Comparison of ENCODE assay signal across 22 cellular contexts in the genomic region with DNA sequence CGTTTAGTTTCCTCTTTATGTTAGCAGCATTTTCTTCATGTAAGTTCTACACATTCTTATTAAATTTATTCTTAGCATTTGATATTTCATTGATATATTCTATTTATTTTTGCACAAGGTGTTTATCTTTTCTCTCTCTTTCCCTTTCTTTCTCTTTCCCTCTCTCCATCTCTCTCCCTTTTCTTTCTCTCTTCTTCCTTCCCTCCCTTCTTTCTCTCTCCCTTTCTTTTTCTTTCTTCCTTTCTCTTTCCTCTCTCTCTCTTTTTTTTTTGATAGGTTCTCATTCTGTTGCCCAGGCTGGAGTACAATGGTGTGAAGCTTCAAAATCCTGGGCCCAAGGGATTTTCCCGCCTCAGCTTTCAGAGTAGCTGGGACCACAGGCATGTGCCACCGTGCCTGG.
A peak's percentile ranks its signal among the peaks of the same experiment; 100 is the strongest.
DNase-seq lines count a peak whose midpoint lies in the region; ATAC-seq, FAIRE-seq and TF ChIP-seq lines count a peak whose summit lies in the region.
"Had no signal": no experiment of that assay in that cellular context is flagged by ENCODE, and none has a peak within 500 bp of the region (broad histone marks: within the 10 kb centered on the region; RNA-seq: fewer than 3 reads in every experiment).

No MANE protein-coding gene starts in this region.

- H3K4ac ChIP-seq in H1 (replicated peaks; ENCODE audit: insufficient read length, low read depth, low read length), result no peak overlapping the region

- no peaks in the 10 kb centered on the region for H3K4me1 ChIP-seq in H1 (replicated peaks in 1 of 4; ENCODE audit: control insufficient read depth in 3 of 4, insufficient read depth in 4 of 4, low read length in 3 of 4)
- H3K4me1 ChIP-seq in gastroesophageal sphincter, result no peaks in the 10 kb centered on the region
- H3K4me1 ChIP-seq: BE2C had no signal

- no peaks in the 10 kb centered on the region; the same call in 1 of the 2 replicates for H3K4me1 Mint-ChIP-seq in WTC11
- H3K4me1 Mint-ChIP-seq: CD14-positive monocyte; CD4-positive, alpha-beta memory T cell; CD4-positive, CD25-positive, alpha-beta regulatory T cell; CD8-positive, alpha-beta memory T cell had no signal

- DNase-seq in HEK293T (ENCODE audit: extremely low spot score) (no peak), WTC11 (ENCODE audit: low spot score) (no peak), H1 (ENCODE audit: low read depth in 1 of 2, low spot score in 2 of 2) (no peak), pons (ENCODE audit: low spot score) (no peak)
- DNase-seq in stimulated activated CD8-positive, alpha-beta memory T cell treated with anti-CD3 and anti-CD28 coated beads, Interleukin-4, amount 100 ng/mL, for 48 hours, result no peak
- DNase-seq: 8988T; ACHN; BE2C; C1 segment of cervical spinal cord; CD4-positive, alpha-beta memory T cell; CD4-positive, CD25-positive, alpha-beta regulatory T cell; CD8-positive, alpha-beta memory T cell; COR-L47; DMS79 treated with DMSO at 0.1 percent for 48 hours; GF-D8 had no signal

- no peak overlapping the region for H3K4me2 ChIP-seq in H1 (ENCODE audit: insufficient read depth in 1 of 2, low read depth in 2 of 2, low read length in 2 of 2)
- H3K4me2 ChIP-seq: BLaER1 had no signal

- H2BK20ac ChIP-seq in H1 (ENCODE audit: low read length), result no peak overlapping the region

- no peak overlapping the region for H3K56ac ChIP-seq in H1 (replicated peaks; ENCODE audit: insufficient read length, low read depth, low read length)

- TF ChIP-seq EP300 in H1 (IDR thresholded peaks at IDR 0.05; ENCODE audit: borderline replicate concordance in 1 of 2, low read depth in 2 of 2, low read length in 2 of 2) (no peak), gastroesophageal sphincter (IDR thresholded peaks at IDR 0.05) (no peak)

- no peak overlapping the region for H3K27ac Mint-ChIP-seq in WTC11
- H3K27ac Mint-ChIP-seq: CD14-positive monocyte; CD4-positive, alpha-beta memory T cell; CD4-positive, CD25-positive, alpha-beta regulatory T cell; CD8-positive, alpha-beta memory T cell had no signal

- H3K4me3 Mint-ChIP-seq in WTC11, result no peak overlapping the region
- H3K4me3 Mint-ChIP-seq: CD14-positive monocyte; CD4-positive, alpha-beta memory T cell; CD4-positive, CD25-positive, alpha-beta regulatory T cell; CD8-positive, alpha-beta memory T cell had no signal

- no peak overlapping the region for H2BK120ac ChIP-seq in H1 (replicated peaks; ENCODE audit: low read depth, low read length)

- H4K8ac ChIP-seq in H1 (ENCODE audit: extremely low read depth, insufficient read depth, low read length), result no peak overlapping the region

- 85% methylated on average over 3 of the region's 3 CpGs; no CpG with 5 or more reads in 1 of the 2 experiments for WGBS in H1 (ENCODE audit: extremely low coverage in 1 of 2, insufficient coverage in 1 of 2, insufficient read length in 1 of 2, insufficient replicate concordance in 2 of 2, low coverage in 1 of 2, low lambda C conversion rate in 2 of 2, missing lambda C conversion rate in 1 of 2), 2 experiments
- WGBS in gastroesophageal sphincter (ENCODE audit: low coverage in 1 of 2), 2 donors, result 70 to 93% methylated on average over 1 to 3 of the region's 3 CpGs

- no peak overlapping the region for H4K91ac ChIP-seq in H1 (replicated peaks; ENCODE audit: insufficient read length, low read length)

- H4K20me1 ChIP-seq in H1 (replicated peaks in 1 of 2; ENCODE audit: control insufficient read depth in 1 of 2, insufficient read depth in 2 of 2, low read length in 2 of 2), result no peaks in the 10 kb centered on the region
- H4K20me1 ChIP-seq: BLaER1 had no signal

- no peak overlapping the region for H2AFZ ChIP-seq in H1 (ENCODE audit: low read length)

- H2BK5ac ChIP-seq in H1 (ENCODE audit: low read depth, low read length), result no peak overlapping the region

- POLR2A ChIA-PET in HEK293T (lab: Yijun Ruan, JAX) (no interaction called here), WTC11 (lab: Charles Lee) (no interaction called here), H1 (lab: Charles Lee; ENCODE audit: partially characterized antibody) (no interaction called here)

- no peaks in the 10 kb centered on the region for H3K9me3 ChIP-seq in H1 (ENCODE audit: insufficient read depth in 2 of 2, low read depth in 1 of 2, low read length in 1 of 2)
- no peaks in the 10 kb centered on the region for H3K9me3 ChIP-seq in gastroesophageal sphincter
- H3K9me3 ChIP-seq: BE2C had no signal

- no peak overlapping the region for H2BK15ac ChIP-seq in H1 (ENCODE audit: low read length)

- H3K23me2 ChIP-seq in H1 (ENCODE audit: low read depth, low read length), result no peaks in the 10 kb centered on the region

- H4K5ac ChIP-seq in H1 (ENCODE audit: insufficient read length, low read depth, low read length), result no peak overlapping the region

- no peak for FAIRE-seq in H1 (lab: Jason Lieb, UNC)
- FAIRE-seq: A204.1, G401.6, GM12891, GM19239 had no signal

- H3K27me3 ChIP-seq in H1 (replicated peaks in 1 of 4; ENCODE audit: control insufficient read depth in 3 of 4, extremely low read depth in 1 of 4, insufficient read depth in 3 of 4, low read length in 3 of 4) (no peaks in the 10 kb centered on the region), gastroesophageal sphincter (no peaks in the 10 kb centered on the region)
- H3K27me3 ChIP-seq: BE2C, BLaER1 had no signal

- no peaks in the 10 kb centered on the region; the same call in 1 of the 2 replicates for H3K27me3 Mint-ChIP-seq in WTC11 (ENCODE audit: low read depth)

- TF ChIP-seq CTCF in WTC11 (IDR thresholded peaks at IDR 0.05) (no peak), H1 (IDR thresholded peaks at IDR 0.05; ENCODE audit: control extremely low read depth in 1 of 3, insufficient read depth in 1 of 3, low read depth in 1 of 3, low read length in 3 of 3) (no peak), gastroesophageal sphincter (IDR thresholded peaks at IDR 0.05) (no peak)

- H3K9ac ChIP-seq in H1 (replicated peaks in 1 of 4; ENCODE audit: extremely low read depth in 1 of 4, low read depth in 3 of 4, low read length in 3 of 4), result no peak overlapping the region
- H3K9ac ChIP-seq: BLaER1 had no signal

- CTCF ChIA-PET in HEK293T (lab: Yijun Ruan, JAX), result no interaction called here
- CTCF ChIA-PET in WTC11 (lab: Charles Lee), result no interaction called here
- CTCF ChIA-PET in H1 (lab: Charles Lee; ENCODE audit: partially characterized antibody), result no interaction called here

- no peak overlapping the region for H2BK12ac ChIP-seq in H1 (ENCODE audit: low read depth, low read length)

- no peaks in the 10 kb centered on the region for H3K79me1 ChIP-seq in H1 (ENCODE audit: low read depth, low read length)

- no peaks in the 10 kb centered on the region for H3K79me2 ChIP-seq in H1 (ENCODE audit: control insufficient read depth in 1 of 2, insufficient read depth in 2 of 2, low read length in 2 of 2)

- H3K36me3 ChIP-seq in H1 (ENCODE audit: control insufficient read depth in 2 of 4, insufficient read depth in 4 of 4, low read length in 3 of 4), result no peaks in the 10 kb centered on the region
- no peaks in the 10 kb centered on the region for H3K36me3 ChIP-seq in gastroesophageal sphincter
- H3K36me3 ChIP-seq: BE2C, BLaER1 had no signal

- no peak overlapping the region for H3K18ac ChIP-seq in H1 (ENCODE audit: extremely low read depth, low read length)

- peaks cover 13% of the 10 kb centered on the region; the same call in 1 of the 2 replicates for H3K9me3 Mint-ChIP-seq in WTC11

- ATAC-seq in WTC11 (no peak), gastroesophageal sphincter (no peak)

- no peak for TF ChIP-seq RAD21 in H1 (IDR thresholded peaks at IDR 0.05 in 1 of 2, conservative IDR thresholded peaks at IDR 0.05 in 1 of 2; ENCODE audit: low read depth in 2 of 2, low read length in 2 of 2)

- no peak overlapping the region for H3K4me3 ChIP-seq in H1 (ENCODE audit: extremely low read depth in 1 of 4, insufficient read depth in 2 of 4, low read depth in 3 of 4, low read length in 4 of 4)
- H3K4me3 ChIP-seq in gastroesophageal sphincter, result no peak overlapping the region
- H3K4me3 ChIP-seq: BLaER1 had no signal

- H3K36me3 Mint-ChIP-seq in WTC11, result no peaks in the 10 kb centered on the region
- H3K36me3 Mint-ChIP-seq: CD14-positive monocyte; CD4-positive, alpha-beta memory T cell; CD4-positive, CD25-positive, alpha-beta regulatory T cell had no signal

- no peak overlapping the region for H3K23ac ChIP-seq in H1 (ENCODE audit: insufficient read length)

- TF ChIP-seq POLR2A in H1 (IDR thresholded peaks at IDR 0.05; ENCODE audit: control extremely low read depth in 1 of 2, low read depth in 2 of 2, low read length in 2 of 2) (no peak), gastroesophageal sphincter (IDR thresholded peaks at IDR 0.05) (no peak)

- H3K27ac ChIP-seq in H1 (ENCODE audit: low read depth, low read length), result no peak overlapping the region
- H3K27ac ChIP-seq in gastroesophageal sphincter, result no peak overlapping the region
- H3K27ac ChIP-seq: BLaER1 had no signal

- H2AK5ac ChIP-seq in H1 (ENCODE audit: low read depth, low read length), result no peak overlapping the region

- no peak overlapping the region for H3K14ac ChIP-seq in H1 (ENCODE audit: insufficient read length)

TF ChIP-seq in HEK293T, 16 proteins besides CTCF, POLR2A, EP300 and RAD21:
- TF ChIP-seq ELF4 (IDR thresholded peaks at IDR 0.05), result no peak
- TF ChIP-seq L3MBTL2 (conservative IDR thresholded peaks at IDR 0.05), result peak; percentile 53
- TF ChIP-seq SUZ12 (IDR thresholded peaks at IDR 0.05), result no peak

TF ChIP-seq in WTC11, 78 proteins besides CTCF, POLR2A, EP300 and RAD21 (continues in another document):
- no peak for TF ChIP-seq MYBL2 (CRISPR knock-in tag; IDR thresholded peaks at IDR 0.05)

TF ChIP-seq in H1, 55 proteins besides CTCF, POLR2A, EP300 and RAD21:
- TF ChIP-seq SRF (IDR thresholded peaks at IDR 0.05; ENCODE audit: low read depth, low read length), result no peak
- TF ChIP-seq, protein P1, sequence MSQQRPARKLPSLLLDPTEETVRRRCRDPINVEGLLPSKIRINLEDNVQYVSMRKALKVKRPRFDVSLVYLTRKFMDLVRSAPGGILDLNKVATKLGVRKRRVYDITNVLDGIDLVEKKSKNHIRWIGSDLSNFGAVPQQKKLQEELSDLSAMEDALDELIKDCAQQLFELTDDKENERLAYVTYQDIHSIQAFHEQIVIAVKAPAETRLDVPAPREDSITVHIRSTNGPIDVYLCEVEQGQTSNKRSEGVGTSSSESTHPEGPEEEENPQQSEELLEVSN (IDR thresholded peaks at IDR 0.05), result peak; percentile 48; the same call in 1 of the 2 replicates
TF ChIP-seq in H1: peak in this region for 1.
